ENCODE assay signal across 8 cellular contexts in the genomic region with DNA sequence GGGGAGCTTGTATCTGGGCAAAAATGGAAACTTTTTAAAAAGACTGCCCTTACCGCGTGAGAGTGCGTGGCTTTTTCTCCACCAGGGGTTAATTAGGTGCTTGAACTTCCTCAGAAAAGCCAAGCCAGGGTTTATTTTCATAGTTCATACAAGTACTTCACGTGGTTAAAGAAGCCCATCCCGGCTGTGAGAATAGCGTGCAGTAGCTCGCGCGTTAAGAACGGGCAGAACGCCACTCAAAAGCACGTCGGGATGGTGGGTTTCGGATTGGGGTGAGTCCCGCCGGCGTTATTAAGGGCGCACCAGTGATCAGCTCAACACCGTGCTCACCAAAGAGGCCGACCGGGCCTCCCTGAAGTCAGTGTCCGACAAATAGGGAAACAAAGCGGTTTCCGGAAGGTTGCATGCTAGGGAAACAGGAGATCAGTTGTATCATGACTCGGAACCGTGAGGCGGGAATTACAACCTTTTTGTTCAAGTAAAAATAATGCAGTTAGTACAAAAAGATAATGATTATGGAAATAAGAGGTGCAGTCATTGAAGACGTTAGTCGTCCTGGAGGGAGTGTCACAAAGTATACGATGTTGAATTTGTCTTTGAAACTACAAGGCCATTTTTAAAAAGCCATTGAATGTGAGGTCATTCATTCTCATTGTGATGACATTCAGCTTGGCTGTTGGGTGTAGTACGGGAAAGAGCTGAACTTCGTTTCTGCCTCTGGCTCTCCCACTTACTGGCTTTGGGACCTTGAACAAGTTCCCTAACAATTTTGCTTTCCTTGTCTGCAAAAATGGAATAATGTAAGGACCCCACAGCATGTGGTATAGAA. TPM values are rescaled to one million over a fixed set of nuclear protein-coding genes. Genes with fewer than 3 reads are reported as not detected.
DNase-seq lines count a peak whose midpoint lies in the region; ATAC-seq, FAIRE-seq and TF ChIP-seq lines count a peak whose summit lies in the region.

No MANE protein-coding gene starts in this region.

- DNase-seq in DMS 273 (lab: John Stamatoyannopoulos, UW; ENCODE audit: unreplicated experiment) (peak; percentile 88), RKO (ENCODE audit: low spot score) (peak; percentile 76), GM12878 (ENCODE audit: low read depth, low spot score) (no peak), immature natural killer cell (no peak), cerebellar cortex (ENCODE audit: low spot score) (no peak)
- DNase-seq in stimulated activated CD4-positive, alpha-beta T cell treated with anti-CD3 and anti-CD28 coated beads, Interleukin-15, amount 100 ng/mL, for 48 hours (ENCODE audit: low read depth in 2 of 2), result peak; percentile 20 to 22

- RAD21 ChIA-PET in GM12878 (lab: Charles Lee; ENCODE audit: unreplicated experiment), result interaction anchor here (0.6 to 2.6 kb wide), 12 partner anchors 8 to 1810 kb away, joined by 4 to 15 read pairs (median 5); a partner anchor contains a TSS

- H3K9me3 Mint-ChIP-seq in immature natural killer cell, result no peaks in the 10 kb centered on the region

- peak overlapping the region; percentile 67 for H2AFZ ChIP-seq in GM12878 (ENCODE audit: control insufficient read depth, low read depth, low read length)

- peaks cover 20 to 25% of the 10 kb centered on the region in 2 donors for H3K4me1 Mint-ChIP-seq in immature natural killer cell

- peak overlapping the region; percentile 88 for H3K27ac ChIP-seq in GM12878 (ENCODE audit: control insufficient read depth, insufficient read depth)

- peaks cover 2% of the 10 kb centered on the region; the same call in 1 of the 2 replicates for H3K79me2 ChIP-seq in GM12878 (ENCODE audit: control insufficient read depth, insufficient read depth, low read length)

- no peaks in the 10 kb centered on the region for H3K36me3 Mint-ChIP-seq in immature natural killer cell

- TF ChIP-seq POLR2A in GM12878 (IDR thresholded peaks at IDR 0.05; ENCODE audit: low read depth, low read length), result peak; percentile 56; the same call in 1 of the 2 replicates

- peak; percentile 23 for FAIRE-seq in GM12878 (lab: Jason Lieb, UNC)

- peak overlapping the region; percentile 92 to 97 (median 96) for H3K4me3 Mint-ChIP-seq in immature natural killer cell

- H3K9me3 ChIP-seq in GM12878 (replicated peaks; ENCODE audit: control insufficient read depth, insufficient read depth, low read length), result no peaks in the 10 kb centered on the region

- no peak for TF ChIP-seq CTCF in GM12878 (IDR thresholded peaks at IDR 0.05 in 2 of 3, conservative IDR thresholded peaks at IDR 0.05 in 1 of 3; ENCODE audit: control insufficient read depth in 2 of 3, extremely low read depth in 1 of 3, insufficient read depth in 1 of 3, low read depth in 3 of 3, low read length in 3 of 3)

- no peaks in the 10 kb centered on the region for H4K20me1 ChIP-seq in GM12878 (ENCODE audit: control insufficient read depth, insufficient read depth)

- peak overlapping the region; percentile 71 for H3K4me3 ChIP-seq in GM12878

- no peaks in the 10 kb centered on the region for H3K27me3 ChIP-seq in GM12878 (replicated peaks in 1 of 2; ENCODE audit: control insufficient read depth in 2 of 2, insufficient read depth in 2 of 2, low read length in 1 of 2)

- WGBS in GM12878 (ENCODE audit: insufficient coverage, insufficient replicate concordance, low lambda C conversion rate, missing lambda C conversion rate), result 4% methylated on average over 32 of the region's 32 CpGs

- SMC1A ChIA-PET in GM12878 (lab: Charles Lee; ENCODE audit: uncharacterized antibody, unreplicated experiment), result interaction anchor here (0.7 to 3.0 kb wide), 16 partner anchors 8 to 645 kb away, joined by 3 to 15 read pairs (median 5); no protein-coding TSS in a partner anchor

- in situ Hi-C loops in GM12878 (cut with MboI), result loop anchor here (25.0 kb wide), 1 partner anchor 1552 kb away; a partner anchor contains a TSS

- intact Hi-C loops in GM12878 (cut with micrococcal nuclease; ENCODE audit: unreplicated experiment), result no loop called here

- no peak for TF ChIP-seq RAD21 in GM12878 (IDR thresholded peaks at IDR 0.05; ENCODE audit: insufficient read depth, low read depth, low read length)

- peak; percentile 7 for ATAC-seq in GM19463 (IDR thresholded peaks at IDR 0.05; ENCODE audit: unreplicated experiment)
- ATAC-seq in HG03520 (IDR thresholded peaks at IDR 0.05; ENCODE audit: unreplicated experiment), result peak; percentile 12
- peak; percentile 28 for ATAC-seq in GM12878

- CTCF ChIA-PET in GM12878 (lab: Yijun Ruan, JAX), result interaction anchor here (0.6 to 3.3 kb wide), 12 partner anchors 10 to 1604 kb away, joined by 3 to 17 read pairs (median 5); no protein-coding TSS in a partner anchor

- peak overlapping the region; percentile 75 to 95 (median 94) for H3K27ac Mint-ChIP-seq in immature natural killer cell

- H3K9ac ChIP-seq in GM12878 (ENCODE audit: control insufficient read depth, insufficient read depth, low read length), result peak overlapping the region; percentile 81

- peak overlapping the region; percentile 99 for H3K4me2 ChIP-seq in GM12878 (ENCODE audit: control insufficient read depth, insufficient read depth)

- peaks cover 7% of the 10 kb centered on the region for H3K4me1 ChIP-seq in GM12878 (ENCODE audit: control insufficient read depth, insufficient read depth, low read length)

- peaks cover 3 to 7% (median 4%) of the 10 kb centered on the region in 3 donors for H3K27me3 Mint-ChIP-seq in immature natural killer cell (ENCODE audit: low read depth in 3 of 3)

- TSS peak; percentile 86 for BruUV-seq in GM12878 (replicated peaks; lab: Mats Ljungman, UMichigan)

- no peaks in the 10 kb centered on the region for H3K36me3 ChIP-seq in GM12878 (ENCODE audit: control insufficient read depth in 2 of 2, insufficient read depth in 2 of 2, low read length in 1 of 2)

- TF ChIP-seq EP300 in GM12878 (IDR thresholded peaks at IDR 0.05; ENCODE audit: borderline replicate concordance in 1 of 2, control insufficient read depth in 1 of 2, low read depth in 2 of 2, low read length in 2 of 2), result no peak

- POLR2A ChIA-PET in GM12878 (lab: Charles Lee), result interaction anchor here (0.9 to 1.5 kb wide), 8 partner anchors 10 to 271 kb away, joined by 3 to 8 read pairs (median 4); a partner anchor contains a TSS

TF ChIP-seq in GM12878, 131 proteins besides CTCF, POLR2A, EP300 and RAD21 (continues in another document):
- TF ChIP-seq EGR1 (IDR thresholded peaks at IDR 0.05; ENCODE audit: borderline replicate concordance in 1 of 2, low read depth in 2 of 2, low read length in 2 of 2) (no peak), ZSCAN29 (IDR thresholded peaks at IDR 0.05) (no peak), CBX5 (IDR thresholded peaks at IDR 0.05; ENCODE audit: low read depth) (no peak), EZH2 (IDR thresholded peaks at IDR 0.05; ENCODE audit: borderline replicate concordance, control insufficient read depth, low read depth, low read length) (no peak), HDAC2 (IDR thresholded peaks at IDR 0.05) (no peak)
- TF ChIP-seq, protein P1, sequence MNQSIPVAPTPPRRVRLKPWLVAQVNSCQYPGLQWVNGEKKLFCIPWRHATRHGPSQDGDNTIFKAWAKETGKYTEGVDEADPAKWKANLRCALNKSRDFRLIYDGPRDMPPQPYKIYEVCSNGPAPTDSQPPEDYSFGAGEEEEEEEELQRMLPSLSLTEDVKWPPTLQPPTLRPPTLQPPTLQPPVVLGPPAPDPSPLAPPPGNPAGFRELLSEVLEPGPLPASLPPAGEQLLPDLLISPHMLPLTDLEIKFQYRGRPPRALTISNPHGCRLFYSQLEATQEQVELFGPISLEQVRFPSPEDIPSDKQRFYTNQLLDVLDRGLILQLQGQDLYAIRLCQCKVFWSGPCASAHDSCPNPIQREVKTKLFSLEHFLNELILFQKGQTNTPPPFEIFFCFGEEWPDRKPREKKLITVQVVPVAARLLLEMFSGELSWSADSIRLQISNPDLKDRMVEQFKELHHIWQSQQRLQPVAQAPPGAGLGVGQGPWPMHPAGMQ (IDR thresholded peaks at IDR 0.05; ENCODE audit: borderline replicate concordance), result no peak

RNA-seq across cellular contexts. Expression of a gene that starts 0.9 kb away (rescaled TPM):
- total RNA-seq in GM12878 (2013; cell fraction: nucleolus; rRNA removed), result 7.6 and 11.6 TPM in 2 replicates
- total RNA-seq in GM12878 (2014; rRNA removed), result 9.0 and 10.4 TPM in 2 replicates
- 10.5 and 12.3 TPM in 2 replicates for total RNA-seq in GM12878 (2014; rRNA removed; fragmentation: Illumina TruSeq; extraction: Trizol)
- total RNA-seq in GM12878 (2021), result 8.0 and 8.7 TPM in 2 replicates
- 6.3 TPM for polyA plus RNA-seq in GM12878 (2011; ENCODE audit: low read depth)
- polyA plus RNA-seq in GM12878 (2011; rRNA removed), result 13.0 and 17.0 TPM in 2 replicates
- 5.1 and 5.2 TPM in 2 replicates for polyA plus RNA-seq in GM12878 (2011; cell fraction: cytosol; rRNA removed)
- polyA plus RNA-seq in GM12878 (2011; cell fraction: nucleus; rRNA removed), result 3.0 and 4.5 TPM in 2 replicates
- 4.9 and 5.1 TPM in 2 replicates for polyA plus RNA-seq in GM12878 (2012)
- polyA plus RNA-seq in GM12878 (2014; fragmentation: Illumina TruSeq; extraction: Trizol), result 10.1 and 12.9 TPM in 2 replicates
- polyA plus RNA-seq in GM12878 (2014; fragmentation: Nextera tagmentation; extraction: Ambion mirVana), result 10 to 100 TPM; 12.9 to 17.1 TPM
- polyA plus RNA-seq in GM12878 (2014; rRNA removed), result 7.4 and 9.1 TPM in 2 replicates
- 10 to 100 TPM; 14.9 to 17.8 TPM for polyA plus RNA-seq in GM12878 (2016; fragmentation: Nextera tagmentation; extraction: Ambion mirVana)
- 3.6 and 12.7 TPM in 2 replicates for polyA minus RNA-seq in GM12878 (2011; rRNA and poly(A)+ RNA removed)
- 4.1 and 5.6 TPM in 2 replicates for polyA minus RNA-seq in GM12878 (2011; cell fraction: cytosol; rRNA and poly(A)+ RNA removed)
- polyA minus RNA-seq in GM12878 (2011; cell fraction: nucleus; rRNA and poly(A)+ RNA removed), result 3.9 and 4.1 TPM in 2 replicates
- 10 to 100 TPM in 2 of 3 donors, 1 to 10 TPM in 1; 4.3 to 14.1 (median 10.2) TPM for polyA plus RNA-seq in immature natural killer cell

RNA-seq across cellular contexts. Expression of a gene that starts 41.6 kb away (rescaled TPM):
- total RNA-seq in GM12878 (2013; cell fraction: nucleolus; rRNA removed), result 21.6 and 25.9 TPM in 2 replicates
- total RNA-seq in GM12878 (2014; rRNA removed) (7.9 and 11.1 TPM in 2 replicates), GM12878 (2014; rRNA removed; fragmentation: Illumina TruSeq; extraction: Trizol) (13.0 and 14.6 TPM in 2 replicates), GM12878 (2021) (10.3 and 13.2 TPM in 2 replicates)
- polyA plus RNA-seq in GM12878 (2011; ENCODE audit: low read depth), result 3.1 TPM
- polyA plus RNA-seq in GM12878 (2011; rRNA removed) (13.8 and 17.9 TPM in 2 replicates), GM12878 (2014; fragmentation: Illumina TruSeq; extraction: Trizol) (8.7 and 11.0 TPM in 2 replicates), GM12878 (2014; fragmentation: Nextera tagmentation; extraction: Ambion mirVana) (1 to 10 TPM; 2.9 to 3.5 TPM), GM12878 (2014; rRNA removed) (4.7 and 8.5 TPM in 2 replicates), GM12878 (2016; fragmentation: Nextera tagmentation; extraction: Ambion mirVana) (1 to 10 TPM; 6.3 to 6.5 TPM), immature natural killer cell (10 to 100 TPM in 1 of 3 donors, 1 to 10 TPM in 2; 3.5 to 11.2 (median 5.3) TPM)
- 6.6 and 6.9 TPM in 2 replicates for polyA plus RNA-seq in GM12878 (2011; cell fraction: cytosol; rRNA removed)
- polyA plus RNA-seq in GM12878 (2011; cell fraction: nucleus; rRNA removed), result 12.9 and 14.5 TPM in 2 replicates
- 5.2 and 5.4 TPM in 2 replicates for polyA plus RNA-seq in GM12878 (2012)
- polyA minus RNA-seq in GM12878 (2011; rRNA and poly(A)+ RNA removed), result 16.0 and 24.5 TPM in 2 replicates
- 6.7 and 7.6 TPM in 2 replicates for polyA minus RNA-seq in GM12878 (2011; cell fraction: cytosol; rRNA and poly(A)+ RNA removed)
- 6.4 and 7.7 TPM in 2 replicates for polyA minus RNA-seq in GM12878 (2011; cell fraction: nucleus; rRNA and poly(A)+ RNA removed)

Comparison
In these comparisons a context has a peak if more than half of its experiments do, and no peak if none do; other contexts are left out.
1. DNase-seq: peak in DMS 273 (single experiment), RKO (single experiment) and stimulated activated CD4-positive, alpha-beta T cell treated with anti-CD3 and anti-CD28 coated beads, Interleukin-15, amount 100 ng/mL, for 48 hours (2 of 2); none in GM12878 (single experiment), immature natural killer cell (0 of 3) and cerebellar cortex (single experiment).
2. Peak in every context shown above with its lines, with median percentiles within 50 percentile points of each other: ATAC-seq.